Comparison of ENCODE assay signal across 8 cellular contexts in the genomic region with DNA sequence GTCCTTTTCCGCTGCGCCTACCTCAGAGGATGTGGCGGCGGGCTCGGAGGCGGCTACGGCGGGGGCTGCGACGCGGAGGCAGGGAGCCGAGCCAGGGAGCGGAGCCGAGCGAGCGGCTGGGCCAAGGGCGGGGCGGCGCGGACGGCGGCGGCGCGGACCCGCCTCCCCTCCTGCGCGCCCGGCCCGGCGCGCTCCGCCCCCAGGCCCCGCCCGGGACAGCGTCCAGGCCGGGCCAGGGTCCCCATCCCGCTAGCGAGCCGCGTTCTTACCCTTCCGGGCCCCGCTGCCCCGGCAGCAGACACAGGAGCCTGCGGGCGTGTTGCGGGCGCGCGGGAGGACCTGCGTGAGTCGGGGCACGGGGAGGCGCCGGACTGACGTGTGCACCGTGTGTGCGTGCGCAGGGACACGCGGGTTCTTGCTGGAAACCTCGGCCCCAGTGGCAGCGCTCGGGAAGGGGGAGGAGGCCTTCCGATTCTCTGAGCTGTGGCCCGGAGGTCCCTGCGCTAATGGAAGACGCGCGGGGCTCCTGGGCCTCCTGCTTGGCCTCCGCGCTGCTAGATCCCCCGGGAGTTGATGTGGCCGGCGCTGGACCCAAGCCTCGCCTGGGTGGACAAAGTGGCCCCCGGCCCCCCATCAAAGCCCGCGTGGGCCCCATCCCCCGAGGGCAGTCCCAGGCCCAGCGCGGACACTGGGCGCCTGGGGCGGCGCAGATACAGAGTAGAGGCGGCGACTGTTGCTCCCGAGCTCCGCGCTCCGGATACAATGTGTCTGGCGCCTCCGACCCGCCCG. TPM values are rescaled to one million over a fixed set of nuclear protein-coding genes. Genes with fewer than 3 reads are reported as not detected.
DNase-seq lines count a peak whose midpoint lies in the region; ATAC-seq and TF ChIP-seq lines count a peak whose summit lies in the region.

A gene with protein sequence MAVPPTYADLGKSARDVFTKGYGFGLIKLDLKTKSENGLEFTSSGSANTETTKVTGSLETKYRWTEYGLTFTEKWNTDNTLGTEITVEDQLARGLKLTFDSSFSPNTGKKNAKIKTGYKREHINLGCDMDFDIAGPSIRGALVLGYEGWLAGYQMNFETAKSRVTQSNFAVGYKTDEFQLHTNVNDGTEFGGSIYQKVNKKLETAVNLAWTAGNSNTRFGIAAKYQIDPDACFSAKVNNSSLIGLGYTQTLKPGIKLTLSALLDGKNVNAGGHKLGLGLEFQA (minus strand): TSS at position 350 of the 789 bp plus-strand sequence. CDS start 11,963 bp downstream, outside the sequence.

- H3K9me2 ChIP-seq in MM.1S (replicated peaks; ENCODE audit: insufficient read depth, low read length): no peaks in the 10 kb centered on the region

- no peaks in the 10 kb centered on the region for H3K9me3 ChIP-seq in HAP-1
- H3K9me3 ChIP-seq in MM.1S (replicated peaks; ENCODE audit: insufficient read depth, low read length): no peaks in the 10 kb centered on the region
- H3K9me3 ChIP-seq in vagina: no peaks in the 10 kb centered on the region

- peak within 1 kb of the TSS; percentile 83 for H3K27ac ChIP-seq in MM.1S (ENCODE audit: low read length)
- peak within 1 kb of the TSS; percentile 97 for H3K27ac ChIP-seq in vagina

- in situ Hi-C loops in HAP-1 (cut with MboI; ENCODE audit: low sequenced_read_pairs): no loop called here

- TF ChIP-seq POLR2A in vagina (IDR thresholded peaks at IDR 0.05): peak in 1 of 2 donors; percentile 79

- peaks cover 25% of the 10 kb centered on the region for H3K4me1 Mint-ChIP-seq in T-helper 1 cell treated with Interleukin-12 subunit alpha and Interleukin-12 subunit beta and Interleukin-4 antibody, amounts not matched to agents 30 μg/mL and 1 μg/mL, for 36 hours (ENCODE audit: low read depth)

- peak; percentile 98 for DNase-seq in GM10266 (ENCODE audit: extremely low spot score)
- DNase-seq in HAP-1 (ENCODE audit: low spot score in 2 of 2): peak; percentile 74 to 80
- DNase-seq in MM.1S: peak; percentile 74
- peak; percentile 69 for DNase-seq in amniotic stem cell (lab: John Stamatoyannopoulos, UW)
- DNase-seq in left ventricle myocardium superior: peak; percentile 90
- DNase-seq in putamen (ENCODE audit: low spot score): peak; percentile 89
- DNase-seq in vagina (ENCODE audit: extremely low spot score in 2 of 2): no peak

- peak within 1 kb of the TSS; percentile 90 for H3K9ac ChIP-seq in MM.1S (ENCODE audit: low read length)

- intact Hi-C loops in left ventricle myocardium superior (cut with micrococcal nuclease): no loop called here
- intact Hi-C loops in vagina (cut with DNase I): no loop called here

- H3K36me3 ChIP-seq in HAP-1 (replicated peaks): peaks cover 30% of the 10 kb centered on the region
- H3K36me3 ChIP-seq in MM.1S (replicated peaks; ENCODE audit: insufficient read depth, low read length): 0 out of 2 replicates have a peak, but pooled peaks cover 5% of the 10 kb centered on the region
- no peaks in the 10 kb centered on the region for H3K36me3 ChIP-seq in vagina

- peak within 1 kb of the TSS; percentile 83 for H3K4me3 ChIP-seq in HAP-1
- H3K4me3 ChIP-seq in MM.1S (ENCODE audit: low read length): peak within 1 kb of the TSS; percentile 93
- H3K4me3 ChIP-seq in vagina: peak within 1 kb of the TSS; percentile 72 to 74

- H3K4me1 ChIP-seq in HAP-1: peaks cover 7% of the 10 kb centered on the region; the same call in 1 of the 2 replicates
- H3K4me1 ChIP-seq in MM.1S (ENCODE audit: low read length): peaks cover 13% of the 10 kb centered on the region
- H3K4me1 ChIP-seq in vagina: peaks cover 50% of the 10 kb centered on the region

- peak; percentile 88 for ATAC-seq in left ventricle myocardium superior

- no peaks in the 10 kb centered on the region for H3K27me3 ChIP-seq in HAP-1 (ENCODE audit: low read depth)
- H3K27me3 ChIP-seq in MM.1S (replicated peaks; ENCODE audit: insufficient read depth, low read length): no peaks in the 10 kb centered on the region
- no peaks in the 10 kb centered on the region for H3K27me3 ChIP-seq in vagina

- TF ChIP-seq CTCF in GM10266 (IDR thresholded peaks at IDR 0.05; ENCODE audit: control insufficient read depth, insufficient read depth, low read depth, missing control alignments): peak; percentile 0
- 0 out of 2 replicates have a peak, but pooled peaks have one; percentile 5 for TF ChIP-seq CTCF in MM.1S (IDR thresholded peaks at IDR 0.05; ENCODE audit: low read length)
- TF ChIP-seq CTCF in vagina (IDR thresholded peaks at IDR 0.05): no peak

- H3F3A ChIP-seq in MM.1S (ENCODE audit: insufficient read depth, low read length): peaks cover 6% of the 10 kb centered on the region; the same call in 1 of the 2 replicates

- H3K36me3 Mint-ChIP-seq in T-helper 1 cell treated with Interleukin-12 subunit alpha and Interleukin-12 subunit beta and Interleukin-4 antibody, amounts not matched to agents 30 μg/mL and 1 μg/mL, for 36 hours (ENCODE audit: low read depth): peaks cover 2% of the 10 kb centered on the region

- H3K79me2 ChIP-seq in MM.1S (ENCODE audit: low read length): peaks cover 58% of the 10 kb centered on the region

- peaks cover 33% of the 10 kb centered on the region for H4K20me1 ChIP-seq in MM.1S (ENCODE audit: insufficient read depth, low read length)

- H3K27me3 Mint-ChIP-seq in T-helper 1 cell treated with Interleukin-12 subunit alpha and Interleukin-12 subunit beta and Interleukin-4 antibody, amounts not matched to agents 30 μg/mL and 1 μg/mL, for 36 hours (ENCODE audit: low read depth): no peaks in the 10 kb centered on the region

- H2AFZ ChIP-seq in MM.1S (ENCODE audit: low read length): peak within 1 kb of the TSS; percentile 47

- H3K4me2 ChIP-seq in MM.1S (ENCODE audit: low read depth, low read length): peak within 1 kb of the TSS; percentile 93

- no peaks in the 10 kb centered on the region for H3K9me3 Mint-ChIP-seq in T-helper 1 cell treated with Interleukin-12 subunit alpha and Interleukin-12 subunit beta and Interleukin-4 antibody, amounts not matched to agents 30 μg/mL and 1 μg/mL, for 36 hours

- peak within 1 kb of the TSS; percentile 93 for H3K27ac Mint-ChIP-seq in T-helper 1 cell treated with Interleukin-12 subunit alpha and Interleukin-12 subunit beta and Interleukin-4 antibody, amounts not matched to agents 30 μg/mL and 1 μg/mL, for 36 hours

- H3K4me3 Mint-ChIP-seq in T-helper 1 cell treated with Interleukin-12 subunit alpha and Interleukin-12 subunit beta and Interleukin-4 antibody, amounts not matched to agents 30 μg/mL and 1 μg/mL, for 36 hours: peak within 1 kb of the TSS; percentile 91

RNA-seq across cellular contexts. Expression of the gene that starts here (rescaled TPM):
- total RNA-seq in left ventricle myocardium superior (515 TPM), vagina (95.3 TPM)

Comparison
In these comparisons a context has a peak if more than half of its experiments do, and no peak if none do; other contexts are left out.
1. DNase-seq: peak in GM10266 (single experiment), HAP-1 (2 of 2), MM.1S (single experiment), amniotic stem cell (single experiment), left ventricle myocardium superior (single experiment) and putamen (single experiment); none in vagina (0 of 2).
2. CTCF ChIP-seq: peak in GM10266 (single experiment) and MM.1S (single experiment); none in vagina (0 of 3).
3. Peak in every context shown above with its lines, with median percentiles within 50 percentile points of each other: H3K4me3 ChIP-seq.